27 cellular contexts compared by ENCODE assay signal in genomic region chr7:124698964-124699363, GRCh38.
"Had no signal": no experiment of that assay in that cellular context is flagged by ENCODE, and none has a peak within 500 bp of the region (broad histone marks: within the 10 kb centered on the region; RNA-seq: fewer than 3 reads in every experiment).

No MANE protein-coding gene starts in this region.

- DNase-seq: activated B cell treated with CpG ODN at 0.5 μM for 24 hours; activated CD4-positive, alpha-beta T cell treated with anti-CD3 and anti-CD28 coated beads, Interleukin-2, amount 50 U/mL, for 1 hour; activated CD8-positive, alpha-beta memory T cell treated with anti-CD3 and anti-CD28 coated beads, Interleukin-2, amount 10 ng/mL, durations not matched to agents 7 days and 5 days; activated CD8-positive, alpha-beta T cell treated with anti-CD3 and anti-CD28 coated beads, Interleukin-2, amount 10 ng/mL, durations not matched to agents 7 days and 5 days; activated naive CD4-positive, alpha-beta T cell treated with Interleukin-2 at 50 U/mL for 16 hours; activated T-cell treated with anti-CD3 and anti-CD28 coated beads, Interleukin-2, amount 50 U/mL, for 72 hours; anterior cingulate cortex; cerebellar nuclear complex; colonic mucosa; effector memory CD8-positive, alpha-beta T cell; erythroblast; head of caudate nucleus; hippocampal formation; immature natural killer cell; kidney glomerular epithelial cell; lower lobe of right lung; mesendoderm; mucosa of descending colon; posterior cingulate gyrus; right cardiac atrium; stimulated activated CD4-positive, alpha-beta T cell treated with anti-CD3 and anti-CD28 coated beads, Interleukin-15, amount 100 ng/mL, for 24 hours; stimulated activated CD4-positive, alpha-beta T cell treated with anti-CD3 and anti-CD28 coated beads, Interleukin-2, amount 100 ng/mL, for 24 hours; stimulated activated naive B cell treated with anti-CD40 and anti-IgM and Interleukin-4, amounts not matched to agents 10 μg/mL and 1 μg/mL and 100 μg/mL, for 72 hours; stomach; T-helper 17 cell; thyroid gland had no signal

- FAIRE-seq: urothelium cell line had no signal
